In the genomic region with DNA sequence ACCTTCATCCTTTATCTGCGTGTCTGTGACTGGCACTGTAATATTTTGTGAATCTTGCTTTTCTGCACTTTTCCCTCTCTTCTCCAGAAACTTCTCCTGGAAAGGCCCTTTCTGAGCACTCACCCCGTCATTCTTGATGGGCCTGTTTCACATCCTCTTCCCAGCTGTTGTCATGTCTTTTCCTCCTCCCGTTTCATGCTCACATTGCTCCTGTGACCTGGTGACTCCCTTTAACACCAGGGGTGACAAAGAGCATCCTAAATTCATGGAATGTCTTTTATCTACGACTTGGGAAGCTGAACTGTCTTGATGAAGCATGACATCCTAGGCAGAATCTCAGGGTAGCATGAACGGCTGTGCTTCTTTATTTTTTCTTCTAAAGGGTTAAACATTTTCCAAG, we compare ENCODE assay signal across 23 cellular contexts.
"Had no signal": no experiment of that assay in that cellular context is flagged by ENCODE, and none has a peak within 500 bp of the region (broad histone marks: within the 10 kb centered on the region; RNA-seq: fewer than 3 reads in every experiment).

No MANE protein-coding gene starts in this region.

- H3K9me3 Mint-ChIP-seq: stimulated activated effector memory CD8-positive, alpha-beta T cell treated with anti-CD3 and anti-CD28 coated beads, Interleukin-12 subunit alpha, Interleukin-12 subunit beta, amount 100 ng/mL, for 72 hours had no signal

- H3K4me1 Mint-ChIP-seq: endodermal cell; naive thymus-derived CD8-positive, alpha-beta T cell; stimulated activated effector memory CD8-positive, alpha-beta T cell treated with anti-CD3 and anti-CD28 coated beads, Interleukin-12 subunit alpha, Interleukin-12 subunit beta, amount 100 ng/mL, for 72 hours; stimulated activated naive CD8-positive, alpha-beta T cell treated with anti-CD3 and anti-CD28 coated beads, Interleukin-15, amount 100 ng/mL, for 72 hours had no signal

- H3K4me3 Mint-ChIP-seq: endodermal cell; naive thymus-derived CD8-positive, alpha-beta T cell; neural progenitor cell; stimulated activated effector memory CD8-positive, alpha-beta T cell treated with anti-CD3 and anti-CD28 coated beads, Interleukin-12 subunit alpha, Interleukin-12 subunit beta, amount 100 ng/mL, for 72 hours; stimulated activated naive CD8-positive, alpha-beta T cell treated with anti-CD3 and anti-CD28 coated beads, Interleukin-15, amount 100 ng/mL, for 72 hours had no signal

- H3K4me1 ChIP-seq: neural progenitor cell, testis, tibial nerve had no signal

- H3K27me3 ChIP-seq: hepatocyte, neural progenitor cell, ovary, testis, tibial nerve had no signal

- ATAC-seq: left colon; mucosa of descending colon; naive thymus-derived CD8-positive, alpha-beta T cell; right cardiac atrium; stimulated activated effector memory CD8-positive, alpha-beta T cell treated with anti-CD3 and anti-CD28 coated beads, Interleukin-12 subunit alpha, Interleukin-12 subunit beta, amount 100 ng/mL, for 72 hours; stimulated activated naive CD8-positive, alpha-beta T cell treated with anti-CD3 and anti-CD28 coated beads, Interleukin-15, amount 100 ng/mL, for 72 hours had no signal

- H3K36me3 Mint-ChIP-seq: neural progenitor cell; stimulated activated effector memory CD8-positive, alpha-beta T cell treated with anti-CD3 and anti-CD28 coated beads, Interleukin-12 subunit alpha, Interleukin-12 subunit beta, amount 100 ng/mL, for 72 hours had no signal

- H3K36me3 ChIP-seq: neural progenitor cell, ovary, tibial nerve had no signal

- H3K9me3 ChIP-seq: mucosa of descending colon, ovary, testis, tibial nerve had no signal

- DNase-seq: cerebellar nuclear complex; dermis blood vessel endothelial cell; effector CD4-positive, alpha-beta T cell; endodermal cell; foreskin melanocyte; head of caudate nucleus; left colon; mucosa of descending colon; naive thymus-derived CD8-positive, alpha-beta T cell; nucleus accumbens; ovary; right cardiac atrium; stimulated activated CD4-positive, alpha-beta T cell treated with anti-CD3 and anti-CD28 coated beads, Interleukin-4, amount 100 ng/mL, for 1 hour; stimulated activated CD8-positive, alpha-beta memory T cell treated with anti-CD3 and anti-CD28 coated beads, Interleukin-4, amount 100 ng/mL, for 48 hours; stimulated activated naive CD8-positive, alpha-beta T cell treated with anti-CD3 and anti-CD28 coated beads, Interleukin-15, amount 100 ng/mL, for 72 hours; testis had no signal

- H3K27ac Mint-ChIP-seq: endodermal cell; naive thymus-derived CD8-positive, alpha-beta T cell; neural progenitor cell; stimulated activated effector memory CD8-positive, alpha-beta T cell treated with anti-CD3 and anti-CD28 coated beads, Interleukin-12 subunit alpha, Interleukin-12 subunit beta, amount 100 ng/mL, for 72 hours had no signal

- H3K4me3 ChIP-seq: hepatocyte, mucosa of descending colon, neural progenitor cell, ovary, smooth muscle cell, testis, tibial nerve had no signal

- FAIRE-seq: colon, endothelial cell of umbilical vein had no signal

- H3K27ac ChIP-seq: hepatocyte, neural progenitor cell, ovary, testis, tibial nerve had no signal

- H3K27me3 Mint-ChIP-seq: stimulated activated naive CD8-positive, alpha-beta T cell treated with anti-CD3 and anti-CD28 coated beads, Interleukin-15, amount 100 ng/mL, for 72 hours had no signal
